In the genomic region with DNA sequence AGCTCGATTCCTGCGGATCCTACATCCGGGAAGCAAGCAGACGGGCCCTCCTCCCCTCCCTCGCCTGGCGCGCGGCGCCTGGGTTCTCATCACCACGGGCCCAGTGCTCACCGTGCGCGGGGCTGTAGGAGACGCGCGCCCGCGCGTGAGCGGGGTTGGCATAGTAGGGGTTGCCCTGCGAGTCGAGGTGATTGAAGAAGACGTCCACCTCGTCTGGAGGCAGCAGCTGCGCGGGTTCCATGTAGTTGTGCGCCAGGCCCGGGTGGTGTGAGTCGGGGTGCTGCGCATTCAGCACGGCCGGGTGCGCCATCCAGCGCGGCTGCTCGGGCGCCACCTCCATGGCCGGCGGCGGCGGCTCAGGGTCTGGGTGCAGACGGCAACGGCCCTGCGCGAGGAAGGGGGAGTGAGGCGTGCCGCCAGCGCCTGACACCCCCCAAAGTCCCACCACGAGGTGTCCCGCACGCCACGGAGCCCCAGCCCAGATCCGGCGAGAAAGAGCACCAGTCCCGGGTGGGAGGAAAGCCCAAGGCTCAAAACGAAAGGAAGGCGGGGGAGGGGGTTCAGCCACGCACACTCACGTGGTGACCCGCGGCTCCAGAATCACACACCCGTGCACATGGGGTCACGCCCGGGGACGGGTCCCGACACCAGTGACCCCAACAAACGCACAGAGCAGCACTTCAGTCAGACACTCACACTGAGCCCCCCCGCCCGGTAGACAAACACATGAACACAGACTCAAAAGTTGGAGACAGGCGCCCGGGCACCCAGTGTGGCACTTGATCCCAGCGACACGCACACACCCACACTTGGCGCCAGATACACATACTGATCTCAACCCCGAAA, we compare ENCODE assay signal across 1 cellular context.
TF ChIP-seq lines count a peak whose summit lies in the region.

No MANE protein-coding gene starts in this region.

TF ChIP-seq in H1, 55 proteins besides CTCF, POLR2A, EP300 and RAD21:
- TF ChIP-seq GABPA (IDR thresholded peaks at IDR 0.05; ENCODE audit: borderline replicate concordance, insufficient read depth, low read length), result 0 out of 2 replicates have a peak, but pooled peaks have one; percentile 64
- no peak for TF ChIP-seq CTBP2 (IDR thresholded peaks at IDR 0.05; ENCODE audit: borderline replicate concordance, insufficient read depth, insufficient read length, low read length)
- TF ChIP-seq NRF1 (IDR thresholded peaks at IDR 0.05; ENCODE audit: low read depth, low read length), result no peak
- peak; percentile 96 for TF ChIP-seq EZH2 (IDR thresholded peaks at IDR 0.05; ENCODE audit: low read depth, low read length, severe bottlenecking)
- no peak for TF ChIP-seq KDM4A (IDR thresholded peaks at IDR 0.05; ENCODE audit: low read depth, low read length, severe bottlenecking)
- TF ChIP-seq CBX8 (IDR thresholded peaks at IDR 0.05; ENCODE audit: borderline replicate concordance, low read depth, low read length), result peak; percentile 74; the same call in 1 of the 2 replicates
- no peak for TF ChIP-seq TAF1 (IDR thresholded peaks at IDR 0.05; ENCODE audit: low read depth, low read length)
- TF ChIP-seq SUZ12 (IDR thresholded peaks at IDR 0.05; ENCODE audit: low read length), result peak; percentile 96
- peak; percentile 81 for TF ChIP-seq RNF2 (IDR thresholded peaks at IDR 0.05; ENCODE audit: borderline replicate concordance, low read depth, low read length, missing control alignments, poor library complexity, severe bottlenecking)
